ENCODE assay signal across 2 cellular contexts in the genomic region with DNA sequence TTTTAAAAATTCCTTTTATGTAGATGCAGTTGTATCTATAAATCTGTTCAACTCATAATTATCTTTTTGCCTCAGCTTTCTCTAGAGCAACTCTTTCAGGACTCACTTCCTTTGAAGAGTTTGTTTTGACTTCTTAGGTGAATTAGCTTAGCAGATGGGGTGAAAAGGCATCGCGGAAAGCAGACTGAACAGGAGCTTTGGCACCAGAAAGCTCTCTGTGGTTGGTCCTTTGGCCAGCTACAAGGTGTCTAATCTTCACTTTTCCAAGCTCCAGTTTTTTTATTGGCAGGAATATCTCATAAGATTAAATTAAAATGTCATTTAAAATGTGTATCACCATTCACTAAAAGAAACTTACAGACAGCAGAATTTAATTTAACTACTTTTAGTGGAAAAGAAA.
TF ChIP-seq lines count a peak whose summit lies in the region.

No MANE protein-coding gene starts in this region.

TF ChIP-seq in SK-N-SH, 30 proteins besides CTCF, POLR2A, EP300 and RAD21 (continued from another document):
- TF ChIP-seq, protein P1, sequence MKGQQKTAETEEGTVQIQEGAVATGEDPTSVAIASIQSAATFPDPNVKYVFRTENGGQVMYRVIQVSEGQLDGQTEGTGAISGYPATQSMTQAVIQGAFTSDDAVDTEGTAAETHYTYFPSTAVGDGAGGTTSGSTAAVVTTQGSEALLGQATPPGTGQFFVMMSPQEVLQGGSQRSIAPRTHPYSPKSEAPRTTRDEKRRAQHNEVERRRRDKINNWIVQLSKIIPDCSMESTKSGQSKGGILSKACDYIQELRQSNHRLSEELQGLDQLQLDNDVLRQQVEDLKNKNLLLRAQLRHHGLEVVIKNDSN (IDR thresholded peaks at IDR 0.05; ENCODE audit: borderline replicate concordance, low read depth): no peak
- TF ChIP-seq POLR2AphosphoS5 (IDR thresholded peaks at IDR 0.05; ENCODE audit: low read depth, low read length): no peak
- no peak for TF ChIP-seq YY1 (IDR thresholded peaks at IDR 0.05; ENCODE audit: low read depth)
- TF ChIP-seq, protein P2, sequence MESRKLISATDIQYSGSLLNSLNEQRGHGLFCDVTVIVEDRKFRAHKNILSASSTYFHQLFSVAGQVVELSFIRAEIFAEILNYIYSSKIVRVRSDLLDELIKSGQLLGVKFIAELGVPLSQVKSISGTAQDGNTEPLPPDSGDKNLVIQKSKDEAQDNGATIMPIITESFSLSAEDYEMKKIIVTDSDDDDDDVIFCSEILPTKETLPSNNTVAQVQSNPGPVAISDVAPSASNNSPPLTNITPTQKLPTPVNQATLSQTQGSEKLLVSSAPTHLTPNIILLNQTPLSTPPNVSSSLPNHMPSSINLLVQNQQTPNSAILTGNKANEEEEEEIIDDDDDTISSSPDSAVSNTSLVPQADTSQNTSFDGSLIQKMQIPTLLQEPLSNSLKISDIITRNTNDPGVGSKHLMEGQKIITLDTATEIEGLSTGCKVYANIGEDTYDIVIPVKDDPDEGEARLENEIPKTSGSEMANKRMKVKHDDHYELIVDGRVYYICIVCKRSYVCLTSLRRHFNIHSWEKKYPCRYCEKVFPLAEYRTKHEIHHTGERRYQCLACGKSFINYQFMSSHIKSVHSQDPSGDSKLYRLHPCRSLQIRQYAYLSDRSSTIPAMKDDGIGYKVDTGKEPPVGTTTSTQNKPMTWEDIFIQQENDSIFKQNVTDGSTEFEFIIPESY (IDR thresholded peaks at IDR 0.05; ENCODE audit: borderline replicate concordance, low read depth): no peak

TF ChIP-seq in SK-N-SH treated with all-trans-retinoic acid at 6 μM for 48 hours, 23 proteins besides CTCF, POLR2A, EP300 and RAD21 (continued from another document):
- TF ChIP-seq, protein P3, sequence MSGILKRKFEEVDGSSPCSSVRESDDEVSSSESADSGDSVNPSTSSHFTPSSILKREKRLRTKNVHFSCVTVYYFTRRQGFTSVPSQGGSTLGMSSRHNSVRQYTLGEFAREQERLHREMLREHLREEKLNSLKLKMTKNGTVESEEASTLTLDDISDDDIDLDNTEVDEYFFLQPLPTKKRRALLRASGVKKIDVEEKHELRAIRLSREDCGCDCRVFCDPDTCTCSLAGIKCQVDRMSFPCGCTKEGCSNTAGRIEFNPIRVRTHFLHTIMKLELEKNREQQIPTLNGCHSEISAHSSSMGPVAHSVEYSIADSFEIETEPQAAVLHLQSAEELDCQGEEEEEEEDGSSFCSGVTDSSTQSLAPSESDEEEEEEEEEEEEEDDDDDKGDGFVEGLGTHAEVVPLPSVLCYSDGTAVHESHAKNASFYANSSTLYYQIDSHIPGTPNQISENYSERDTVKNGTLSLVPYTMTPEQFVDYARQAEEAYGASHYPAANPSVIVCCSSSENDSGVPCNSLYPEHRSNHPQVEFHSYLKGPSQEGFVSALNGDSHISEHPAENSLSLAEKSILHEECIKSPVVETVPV (CRISPR knock-in tag; IDR thresholded peaks at IDR 0.05): no peak
- TF ChIP-seq, protein P4, sequence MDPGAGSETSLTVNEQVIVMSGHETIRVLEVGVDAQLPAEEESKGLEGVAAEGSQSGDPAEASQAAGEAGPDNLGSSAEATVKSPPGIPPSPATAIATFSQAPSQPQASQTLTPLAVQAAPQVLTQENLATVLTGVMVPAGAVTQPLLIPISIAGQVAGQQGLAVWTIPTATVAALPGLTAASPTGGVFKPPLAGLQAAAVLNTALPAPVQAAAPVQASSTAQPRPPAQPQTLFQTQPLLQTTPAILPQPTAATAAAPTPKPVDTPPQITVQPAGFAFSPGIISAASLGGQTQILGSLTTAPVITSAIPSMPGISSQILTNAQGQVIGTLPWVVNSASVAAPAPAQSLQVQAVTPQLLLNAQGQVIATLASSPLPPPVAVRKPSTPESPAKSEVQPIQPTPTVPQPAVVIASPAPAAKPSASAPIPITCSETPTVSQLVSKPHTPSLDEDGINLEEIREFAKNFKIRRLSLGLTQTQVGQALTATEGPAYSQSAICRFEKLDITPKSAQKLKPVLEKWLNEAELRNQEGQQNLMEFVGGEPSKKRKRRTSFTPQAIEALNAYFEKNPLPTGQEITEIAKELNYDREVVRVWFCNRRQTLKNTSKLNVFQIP (CRISPR knock-in tag; IDR thresholded peaks at IDR 0.05; ENCODE audit: borderline replicate concordance, low read depth): no peak
- TF ChIP-seq ARNTL (CRISPR knock-in tag; IDR thresholded peaks at IDR 0.05; ENCODE audit: borderline replicate concordance, low read depth) (no peak), TCF4 (CRISPR knock-in tag; IDR thresholded peaks at IDR 0.05; ENCODE audit: borderline replicate concordance) (no peak), ZFP30 (CRISPR knock-in tag; IDR thresholded peaks at IDR 0.05) (no peak), RARB (CRISPR knock-in tag; IDR thresholded peaks at IDR 0.05) (no peak), CSDC2 (CRISPR knock-in tag; IDR thresholded peaks at IDR 0.05) (no peak), PPARA (CRISPR knock-in tag; IDR thresholded peaks at IDR 0.05; ENCODE audit: borderline replicate concordance) (no peak), OSR1 (CRISPR knock-in tag; IDR thresholded peaks at IDR 0.05) (no peak)
- TF ChIP-seq, protein P5, sequence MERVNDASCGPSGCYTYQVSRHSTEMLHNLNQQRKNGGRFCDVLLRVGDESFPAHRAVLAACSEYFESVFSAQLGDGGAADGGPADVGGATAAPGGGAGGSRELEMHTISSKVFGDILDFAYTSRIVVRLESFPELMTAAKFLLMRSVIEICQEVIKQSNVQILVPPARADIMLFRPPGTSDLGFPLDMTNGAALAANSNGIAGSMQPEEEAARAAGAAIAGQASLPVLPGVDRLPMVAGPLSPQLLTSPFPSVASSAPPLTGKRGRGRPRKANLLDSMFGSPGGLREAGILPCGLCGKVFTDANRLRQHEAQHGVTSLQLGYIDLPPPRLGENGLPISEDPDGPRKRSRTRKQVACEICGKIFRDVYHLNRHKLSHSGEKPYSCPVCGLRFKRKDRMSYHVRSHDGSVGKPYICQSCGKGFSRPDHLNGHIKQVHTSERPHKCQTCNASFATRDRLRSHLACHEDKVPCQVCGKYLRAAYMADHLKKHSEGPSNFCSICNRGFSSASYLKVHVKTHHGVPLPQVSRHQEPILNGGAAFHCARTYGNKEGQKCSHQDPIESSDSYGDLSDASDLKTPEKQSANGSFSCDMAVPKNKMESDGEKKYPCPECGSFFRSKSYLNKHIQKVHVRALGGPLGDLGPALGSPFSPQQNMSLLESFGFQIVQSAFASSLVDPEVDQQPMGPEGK (CRISPR knock-in tag; IDR thresholded peaks at IDR 0.05; ENCODE audit: borderline replicate concordance): no peak
- TF ChIP-seq, protein P6, sequence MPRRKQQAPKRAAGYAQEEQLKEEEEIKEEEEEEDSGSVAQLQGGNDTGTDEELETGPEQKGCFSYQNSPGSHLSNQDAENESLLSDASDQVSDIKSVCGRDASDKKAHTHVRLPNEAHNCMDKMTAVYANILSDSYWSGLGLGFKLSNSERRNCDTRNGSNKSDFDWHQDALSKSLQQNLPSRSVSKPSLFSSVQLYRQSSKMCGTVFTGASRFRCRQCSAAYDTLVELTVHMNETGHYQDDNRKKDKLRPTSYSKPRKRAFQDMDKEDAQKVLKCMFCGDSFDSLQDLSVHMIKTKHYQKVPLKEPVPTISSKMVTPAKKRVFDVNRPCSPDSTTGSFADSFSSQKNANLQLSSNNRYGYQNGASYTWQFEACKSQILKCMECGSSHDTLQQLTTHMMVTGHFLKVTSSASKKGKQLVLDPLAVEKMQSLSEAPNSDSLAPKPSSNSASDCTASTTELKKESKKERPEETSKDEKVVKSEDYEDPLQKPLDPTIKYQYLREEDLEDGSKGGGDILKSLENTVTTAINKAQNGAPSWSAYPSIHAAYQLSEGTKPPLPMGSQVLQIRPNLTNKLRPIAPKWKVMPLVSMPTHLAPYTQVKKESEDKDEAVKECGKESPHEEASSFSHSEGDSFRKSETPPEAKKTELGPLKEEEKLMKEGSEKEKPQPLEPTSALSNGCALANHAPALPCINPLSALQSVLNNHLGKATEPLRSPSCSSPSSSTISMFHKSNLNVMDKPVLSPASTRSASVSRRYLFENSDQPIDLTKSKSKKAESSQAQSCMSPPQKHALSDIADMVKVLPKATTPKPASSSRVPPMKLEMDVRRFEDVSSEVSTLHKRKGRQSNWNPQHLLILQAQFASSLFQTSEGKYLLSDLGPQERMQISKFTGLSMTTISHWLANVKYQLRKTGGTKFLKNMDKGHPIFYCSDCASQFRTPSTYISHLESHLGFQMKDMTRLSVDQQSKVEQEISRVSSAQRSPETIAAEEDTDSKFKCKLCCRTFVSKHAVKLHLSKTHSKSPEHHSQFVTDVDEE (CRISPR knock-in tag; IDR thresholded peaks at IDR 0.05): no peak
TF ChIP-seq in SK-N-SH treated with all-trans-retinoic acid at 6 μM for 48 hours: peak in this region for 0.
